Comparison of ENCODE assay signal across 1 cellular context in genomic region chr4:6749340-6750171, GRCh38.
TF ChIP-seq lines count a peak whose summit lies in the region.

No MANE protein-coding gene starts in this region.

TF ChIP-seq in HepG2, 621 proteins besides CTCF, POLR2A, EP300 and RAD21 (continued from another document):
- no peak; the same call in 1 of the 2 replicates for TF ChIP-seq KDM6A (CRISPR knock-in tag; IDR thresholded peaks at IDR 0.05; ENCODE audit: low read depth)
- TF ChIP-seq ZNF446 (CRISPR knock-in tag; IDR thresholded peaks at IDR 0.05): no peak
- TF ChIP-seq RARG (CRISPR knock-in tag; IDR thresholded peaks at IDR 0.05; ENCODE audit: low read depth): no peak
- no peak; the same call in 1 of the 2 replicates for TF ChIP-seq TOPORS (CRISPR knock-in tag; IDR thresholded peaks at IDR 0.05)
- TF ChIP-seq, protein P1, sequence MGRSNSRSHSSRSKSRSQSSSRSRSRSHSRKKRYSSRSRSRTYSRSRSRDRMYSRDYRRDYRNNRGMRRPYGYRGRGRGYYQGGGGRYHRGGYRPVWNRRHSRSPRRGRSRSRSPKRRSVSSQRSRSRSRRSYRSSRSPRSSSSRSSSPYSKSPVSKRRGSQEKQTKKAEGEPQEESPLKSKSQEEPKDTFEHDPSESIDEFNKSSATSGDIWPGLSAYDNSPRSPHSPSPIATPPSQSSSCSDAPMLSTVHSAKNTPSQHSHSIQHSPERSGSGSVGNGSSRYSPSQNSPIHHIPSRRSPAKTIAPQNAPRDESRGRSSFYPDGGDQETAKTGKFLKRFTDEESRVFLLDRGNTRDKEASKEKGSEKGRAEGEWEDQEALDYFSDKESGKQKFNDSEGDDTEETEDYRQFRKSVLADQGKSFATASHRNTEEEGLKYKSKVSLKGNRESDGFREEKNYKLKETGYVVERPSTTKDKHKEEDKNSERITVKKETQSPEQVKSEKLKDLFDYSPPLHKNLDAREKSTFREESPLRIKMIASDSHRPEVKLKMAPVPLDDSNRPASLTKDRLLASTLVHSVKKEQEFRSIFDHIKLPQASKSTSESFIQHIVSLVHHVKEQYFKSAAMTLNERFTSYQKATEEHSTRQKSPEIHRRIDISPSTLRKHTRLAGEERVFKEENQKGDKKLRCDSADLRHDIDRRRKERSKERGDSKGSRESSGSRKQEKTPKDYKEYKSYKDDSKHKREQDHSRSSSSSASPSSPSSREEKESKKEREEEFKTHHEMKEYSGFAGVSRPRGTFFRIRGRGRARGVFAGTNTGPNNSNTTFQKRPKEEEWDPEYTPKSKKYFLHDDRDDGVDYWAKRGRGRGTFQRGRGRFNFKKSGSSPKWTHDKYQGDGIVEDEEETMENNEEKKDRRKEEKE (IDR thresholded peaks at IDR 0.05): no peak
- no peak for TF ChIP-seq ZFP36 (IDR thresholded peaks at IDR 0.05; ENCODE audit: borderline replicate concordance, low read depth, low read length, partially characterized antibody)
- TF ChIP-seq STAT5B (CRISPR knock-in tag; IDR thresholded peaks at IDR 0.05): no peak
- TF ChIP-seq, protein P2, sequence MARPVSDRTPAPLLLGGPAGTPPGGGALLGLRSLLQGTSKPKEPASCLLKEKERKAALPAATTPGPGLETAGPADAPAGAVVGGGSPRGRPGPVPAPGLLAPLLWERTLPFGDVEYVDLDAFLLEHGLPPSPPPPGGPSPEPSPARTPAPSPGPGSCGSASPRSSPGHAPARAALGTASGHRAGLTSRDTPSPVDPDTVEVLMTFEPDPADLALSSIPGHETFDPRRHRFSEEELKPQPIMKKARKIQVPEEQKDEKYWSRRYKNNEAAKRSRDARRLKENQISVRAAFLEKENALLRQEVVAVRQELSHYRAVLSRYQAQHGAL (CRISPR knock-in tag; IDR thresholded peaks at IDR 0.05; ENCODE audit: not compliant biosample characterization): no peak
- TF ChIP-seq ZNF329 (CRISPR knock-in tag; IDR thresholded peaks at IDR 0.05; ENCODE audit: low read depth): no peak
- no peak for TF ChIP-seq EED (CRISPR knock-in tag; IDR thresholded peaks at IDR 0.05)
- TF ChIP-seq ZNF678 (CRISPR knock-in tag; IDR thresholded peaks at IDR 0.05): no peak
- no peak for TF ChIP-seq KLF12 (CRISPR knock-in tag; IDR thresholded peaks at IDR 0.05; ENCODE audit: borderline replicate concordance)
- TF ChIP-seq ZNF749 (CRISPR knock-in tag; IDR thresholded peaks at IDR 0.05; ENCODE audit: borderline replicate concordance): peak; percentile 71; the same call in 1 of the 2 replicates
- TF ChIP-seq REST (IDR thresholded peaks at IDR 0.05; ENCODE audit: borderline replicate concordance in 1 of 2, low read depth in 1 of 2, low read length in 2 of 2): peak in 1 of 2 experiments; percentile 26; a peak in 1 of 4 replicates
- TF ChIP-seq, protein P3, sequence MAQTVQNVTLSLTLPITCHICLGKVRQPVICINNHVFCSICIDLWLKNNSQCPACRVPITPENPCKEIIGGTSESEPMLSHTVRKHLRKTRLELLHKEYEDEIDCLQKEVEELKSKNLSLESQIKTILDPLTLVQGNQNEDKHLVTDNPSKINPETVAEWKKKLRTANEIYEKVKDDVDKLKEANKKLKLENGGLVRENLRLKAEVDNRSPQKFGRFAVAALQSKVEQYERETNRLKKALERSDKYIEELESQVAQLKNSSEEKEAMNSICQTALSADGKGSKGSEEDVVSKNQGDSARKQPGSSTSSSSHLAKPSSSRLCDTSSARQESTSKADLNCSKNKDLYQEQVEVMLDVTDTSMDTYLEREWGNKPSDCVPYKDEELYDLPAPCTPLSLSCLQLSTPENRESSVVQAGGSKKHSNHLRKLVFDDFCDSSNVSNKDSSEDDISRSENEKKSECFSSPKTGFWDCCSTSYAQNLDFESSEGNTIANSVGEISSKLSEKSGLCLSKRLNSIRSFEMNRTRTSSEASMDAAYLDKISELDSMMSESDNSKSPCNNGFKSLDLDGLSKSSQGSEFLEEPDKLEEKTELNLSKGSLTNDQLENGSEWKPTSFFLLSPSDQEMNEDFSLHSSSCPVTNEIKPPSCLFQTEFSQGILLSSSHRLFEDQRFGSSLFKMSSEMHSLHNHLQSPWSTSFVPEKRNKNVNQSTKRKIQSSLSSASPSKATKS (CRISPR knock-in tag; IDR thresholded peaks at IDR 0.05): no peak
- TF ChIP-seq ZNF232 (CRISPR knock-in tag; IDR thresholded peaks at IDR 0.05; ENCODE audit: borderline replicate concordance): peak; percentile 73; the same call in 1 of the 2 replicates
- TF ChIP-seq MLX (CRISPR knock-in tag; IDR thresholded peaks at IDR 0.05): peak; percentile 89
- TF ChIP-seq SMARCC2 (IDR thresholded peaks at IDR 0.05): no peak
- TF ChIP-seq ETV6 (CRISPR knock-in tag; conservative IDR thresholded peaks at IDR 0.05): 0 out of 2 replicates have a peak, but pooled peaks have one; percentile 19
- no peak for TF ChIP-seq ZNF44 (CRISPR knock-in tag; IDR thresholded peaks at IDR 0.05)
- peak; percentile 86 for TF ChIP-seq HINFP (CRISPR knock-in tag; IDR thresholded peaks at IDR 0.05; ENCODE audit: low read depth)
- TF ChIP-seq, protein P4, sequence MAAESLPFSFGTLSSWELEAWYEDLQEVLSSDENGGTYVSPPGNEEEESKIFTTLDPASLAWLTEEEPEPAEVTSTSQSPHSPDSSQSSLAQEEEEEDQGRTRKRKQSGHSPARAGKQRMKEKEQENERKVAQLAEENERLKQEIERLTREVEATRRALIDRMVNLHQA (CRISPR knock-in tag; IDR thresholded peaks at IDR 0.05): no peak
- TF ChIP-seq MTA1 (CRISPR knock-in tag; IDR thresholded peaks at IDR 0.05; ENCODE audit: borderline replicate concordance): peak; percentile 96
- TF ChIP-seq ZNF737 (CRISPR knock-in tag; IDR thresholded peaks at IDR 0.05; ENCODE audit: borderline replicate concordance): no peak
- TF ChIP-seq ZNF776 (CRISPR knock-in tag; IDR thresholded peaks at IDR 0.05): no peak
- TF ChIP-seq POLR2G (IDR thresholded peaks at IDR 0.05; ENCODE audit: low read depth, low read length): peak; percentile 85
- TF ChIP-seq SATB2 (CRISPR knock-in tag; IDR thresholded peaks at IDR 0.05): no peak
- TF ChIP-seq, protein P5, sequence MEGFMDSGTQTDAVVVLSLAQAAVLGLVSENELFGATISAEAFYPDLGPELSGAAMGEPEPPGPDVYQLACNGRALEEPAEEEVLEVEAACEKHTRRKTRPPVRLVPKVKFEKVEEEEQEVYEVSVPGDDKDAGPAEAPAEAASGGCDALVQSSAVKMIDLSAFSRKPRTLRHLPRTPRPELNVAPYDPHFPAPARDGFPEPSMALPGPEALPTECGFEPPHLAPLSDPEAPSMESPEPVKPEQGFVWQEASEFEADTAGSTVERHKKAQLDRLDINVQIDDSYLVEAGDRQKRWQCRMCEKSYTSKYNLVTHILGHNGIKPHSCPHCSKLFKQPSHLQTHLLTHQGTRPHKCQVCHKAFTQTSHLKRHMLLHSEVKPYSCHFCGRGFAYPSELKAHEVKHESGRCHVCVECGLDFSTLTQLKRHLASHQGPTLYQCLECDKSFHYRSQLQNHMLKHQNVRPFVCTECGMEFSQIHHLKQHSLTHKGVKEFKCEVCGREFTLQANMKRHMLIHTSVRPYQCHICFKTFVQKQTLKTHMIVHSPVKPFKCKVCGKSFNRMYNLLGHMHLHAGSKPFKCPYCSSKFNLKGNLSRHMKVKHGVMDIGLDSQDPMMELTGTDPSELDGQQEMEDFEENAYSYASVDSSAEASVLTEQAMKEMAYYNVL (CRISPR knock-in tag; IDR thresholded peaks at IDR 0.05; ENCODE audit: borderline replicate concordance): peak; percentile 75; the same call in 1 of the 2 replicates
- 0 out of 2 replicates have a peak, but pooled peaks have one; percentile 58 for TF ChIP-seq SIN3A (IDR thresholded peaks at IDR 0.05; ENCODE audit: borderline replicate concordance, low read depth, low read length)
- TF ChIP-seq PLRG1 (conservative IDR thresholded peaks at IDR 0.05): no peak
- peak; percentile 61 for TF ChIP-seq MED8 (CRISPR knock-in tag; IDR thresholded peaks at IDR 0.05; ENCODE audit: insufficient replicate concordance)
- no peak for TF ChIP-seq ZNF3 (CRISPR knock-in tag; IDR thresholded peaks at IDR 0.05)
- TF ChIP-seq DNMT3B (CRISPR knock-in tag; conservative IDR thresholded peaks at IDR 0.05): no peak
- TF ChIP-seq DNMT1 (CRISPR knock-in tag; IDR thresholded peaks at IDR 0.05): peak; percentile 58; the same call in 1 of the 2 replicates
- TF ChIP-seq, protein P6, sequence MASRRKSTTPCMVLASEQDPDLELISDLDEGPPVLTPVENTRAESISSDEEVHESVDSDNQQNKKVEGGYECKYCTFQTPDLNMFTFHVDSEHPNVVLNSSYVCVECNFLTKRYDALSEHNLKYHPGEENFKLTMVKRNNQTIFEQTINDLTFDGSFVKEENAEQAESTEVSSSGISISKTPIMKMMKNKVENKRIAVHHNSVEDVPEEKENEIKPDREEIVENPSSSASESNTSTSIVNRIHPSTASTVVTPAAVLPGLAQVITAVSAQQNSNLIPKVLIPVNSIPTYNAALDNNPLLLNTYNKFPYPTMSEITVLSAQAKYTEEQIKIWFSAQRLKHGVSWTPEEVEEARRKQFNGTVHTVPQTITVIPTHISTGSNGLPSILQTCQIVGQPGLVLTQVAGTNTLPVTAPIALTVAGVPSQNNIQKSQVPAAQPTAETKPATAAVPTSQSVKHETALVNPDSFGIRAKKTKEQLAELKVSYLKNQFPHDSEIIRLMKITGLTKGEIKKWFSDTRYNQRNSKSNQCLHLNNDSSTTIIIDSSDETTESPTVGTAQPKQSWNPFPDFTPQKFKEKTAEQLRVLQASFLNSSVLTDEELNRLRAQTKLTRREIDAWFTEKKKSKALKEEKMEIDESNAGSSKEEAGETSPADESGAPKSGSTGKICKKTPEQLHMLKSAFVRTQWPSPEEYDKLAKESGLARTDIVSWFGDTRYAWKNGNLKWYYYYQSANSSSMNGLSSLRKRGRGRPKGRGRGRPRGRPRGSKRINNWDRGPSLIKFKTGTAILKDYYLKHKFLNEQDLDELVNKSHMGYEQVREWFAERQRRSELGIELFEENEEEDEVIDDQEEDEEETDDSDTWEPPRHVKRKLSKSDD (CRISPR knock-in tag; IDR thresholded peaks at IDR 0.05; ENCODE audit: low read depth): peak; percentile 83; the same call in 1 of the 2 replicates
- TF ChIP-seq ZNF777 (CRISPR knock-in tag; IDR thresholded peaks at IDR 0.05): 0 out of 2 replicates have a peak, but pooled peaks have one; percentile 43
- TF ChIP-seq MAF1 (CRISPR knock-in tag; IDR thresholded peaks at IDR 0.05; ENCODE audit: borderline replicate concordance): peak; percentile 59; the same call in 1 of the 2 replicates
TF ChIP-seq in HepG2: peak in this region for 279.
